Comparison of ENCODE assay signal across 1 cellular context in genomic region chr5:32206053-32206452, GRCh38.
A peak's percentile ranks its signal among the peaks of the same experiment; 100 is the strongest.
TF ChIP-seq lines count a peak whose summit lies in the region.

No MANE protein-coding gene starts in this region.

TF ChIP-seq in K562, 482 proteins besides CTCF, POLR2A, EP300 and RAD21 (continued from another document):
- TF ChIP-seq BCOR (IDR thresholded peaks at IDR 0.05), result peak; percentile 78
- no peak for TF ChIP-seq FOXK2 (conservative IDR thresholded peaks at IDR 0.05 in 1 of 2, IDR thresholded peaks at IDR 0.05 in 1 of 2; ENCODE audit: low read depth in 2 of 2)
- no peak for TF ChIP-seq ZNF589 (CRISPR knock-in tag; IDR thresholded peaks at IDR 0.05; ENCODE audit: low read depth)
- no peak for TF ChIP-seq HIVEP1 (CRISPR knock-in tag; IDR thresholded peaks at IDR 0.05)
- no peak for TF ChIP-seq JUND (IDR thresholded peaks at IDR 0.05; ENCODE audit: borderline replicate concordance, low read depth, low read length)
- no peak for TF ChIP-seq JUND (tag; IDR thresholded peaks at IDR 0.05; ENCODE audit: borderline replicate concordance, low read depth, low read length)
- no peak for TF ChIP-seq ZNF586 (CRISPR knock-in tag; conservative IDR thresholded peaks at IDR 0.05)
- TF ChIP-seq GATA2 (CRISPR knock-in tag; IDR thresholded peaks at IDR 0.05), result no peak
- TF ChIP-seq CHD7 (IDR thresholded peaks at IDR 0.05; ENCODE audit: low read depth, low read length), result no peak
- TF ChIP-seq ILK (tag; IDR thresholded peaks at IDR 0.05; ENCODE audit: borderline replicate concordance, low read depth), result no peak
- no peak for TF ChIP-seq CLOCK (CRISPR knock-in tag; IDR thresholded peaks at IDR 0.05; ENCODE audit: borderline replicate concordance)
- no peak for TF ChIP-seq HNRNPLL (IDR thresholded peaks at IDR 0.05; ENCODE audit: low read depth, low read length, poor library complexity, severe bottlenecking)
- no peak for TF ChIP-seq NCOA1 (IDR thresholded peaks at IDR 0.05; ENCODE audit: low read depth)
- TF ChIP-seq MXD1 (CRISPR knock-in tag; IDR thresholded peaks at IDR 0.05; ENCODE audit: borderline replicate concordance, poor library complexity, severe bottlenecking), result no peak
- no peak for TF ChIP-seq PPARD (CRISPR knock-in tag; IDR thresholded peaks at IDR 0.05)
- no peak for TF ChIP-seq RBM39 (optimal IDR thresholded peaks at IDR 0.05; ENCODE audit: low read depth, low read length)
- peak; percentile 45 for TF ChIP-seq CHD4 (IDR thresholded peaks at IDR 0.05; ENCODE audit: insufficient read depth, insufficient replicate concordance, low read depth, low read length, poor library complexity, severe bottlenecking)
- no peak for TF ChIP-seq POLR2AphosphoS2 (IDR thresholded peaks at IDR 0.05; ENCODE audit: low read length)
- peak; percentile 86 for TF ChIP-seq RBM25 (IDR thresholded peaks at IDR 0.05; ENCODE audit: low read depth, low read length, severe bottlenecking)
- no peak for TF ChIP-seq ZZZ3 (IDR thresholded peaks at IDR 0.05)
- no peak for TF ChIP-seq KLF6 (CRISPR knock-in tag; IDR thresholded peaks at IDR 0.05; ENCODE audit: borderline replicate concordance)
- 0 out of 2 replicates have a peak, but pooled peaks have one; percentile 27 for TF ChIP-seq ADNP (tag; IDR thresholded peaks at IDR 0.05)
- TF ChIP-seq RHOXF2B (CRISPR knock-in tag; conservative IDR thresholded peaks at IDR 0.05), result no peak
